Comparison of ENCODE assay signal across 29 cellular contexts in the genomic region with DNA sequence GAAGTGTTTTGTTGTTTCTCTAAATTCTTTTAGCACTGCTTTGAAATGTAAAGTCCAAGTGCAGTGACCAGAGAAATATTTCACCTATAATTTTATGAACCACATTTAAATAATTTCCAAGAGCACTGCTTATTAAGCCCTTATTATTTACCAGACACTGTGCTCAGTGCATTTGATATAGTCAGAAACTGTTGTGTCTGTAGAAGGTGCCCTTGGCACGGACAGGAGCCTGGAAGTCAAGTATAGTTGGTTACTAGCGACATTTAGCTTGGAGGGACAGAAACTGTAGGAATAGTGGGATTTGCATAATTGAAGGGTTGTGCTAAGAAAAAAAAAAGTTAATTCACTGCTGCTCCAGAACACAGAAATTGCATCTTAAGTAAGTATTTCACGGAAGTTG.
"Had no signal": no experiment of that assay in that cellular context is flagged by ENCODE, and none has a peak within 500 bp of the region (broad histone marks: within the 10 kb centered on the region; RNA-seq: fewer than 3 reads in every experiment).

No MANE protein-coding gene starts in this region.

- H3K9me3 ChIP-seq: adrenal gland, body of pancreas, colonic mucosa, esophagus squamous epithelium, gastroesophageal sphincter had no signal

- DNase-seq: activated CD4-positive, alpha-beta memory T cell treated with anti-CD3 and anti-CD28 coated beads for 36 hours; activated CD4-positive, alpha-beta T cell treated with anti-CD3 and anti-CD28 coated beads for 36 hours; activated CD4-positive, alpha-beta T cell treated with anti-CD3 and anti-CD28 coated beads, Interleukin-2, amount 10 ng/mL, durations not matched to agents 24 days and 14 days; activated CD4-positive, CD25-positive, alpha-beta regulatory T cell; activated CD4-positive, CD25-positive, alpha-beta regulatory T cell treated with anti-CD3 and anti-CD28 coated beads, Interleukin-2, amount 50 U/mL, for 72 hours; activated CD8-positive, alpha-beta memory T cell treated with anti-CD3 and anti-CD28 coated beads, Interleukin-2, amount 10 ng/mL, durations not matched to agents 7 days and 5 days; activated CD8-positive, alpha-beta memory T cell treated with anti-CD3 and anti-CD28 coated beads, Interleukin-2, amount 50 U/mL, for 4 hours; activated CD8-positive, alpha-beta T cell treated with anti-CD3 and anti-CD28 coated beads, Interleukin-2, amount 10 ng/mL, durations not matched to agents 7 days and 5 days; activated effector memory CD4-positive, alpha-beta T cell treated with anti-CD3 and anti-CD28 coated beads, Interleukin-2, amount 50 U/mL, for 16 hours; activated naive CD4-positive, alpha-beta T cell treated with anti-CD3 and anti-CD28 coated beads for 36 hours; activated naive CD8-positive, alpha-beta T cell treated with anti-CD3 and anti-CD28 coated beads for 36 hours; activated naive CD8-positive, alpha-beta T cell treated with anti-CD3 and anti-CD28 coated beads, Interleukin-2, amount 50 U/mL, for 24 hours; activated T-cell treated with anti-CD3 and anti-CD28 coated beads, Interleukin-2, amount 50 U/mL, for 1 hour; activated T-cell treated with anti-CD3 and anti-CD28 coated beads, Interleukin-2, amount 50 U/mL, for 48 hours; adrenal gland; amygdala; aorta; body of pancreas; central memory CD4-positive, alpha-beta T cell; cerebellar nuclear complex; colonic mucosa; effector CD8-positive, alpha-beta T cell; esophagus squamous epithelium; foreskin melanocyte; SW 1271; T-cell; T1000 had no signal

- H3K27ac ChIP-seq: adrenal gland, body of pancreas, colonic mucosa, epithelial cell of prostate, esophagus squamous epithelium, gastroesophageal sphincter had no signal

- H3K4me3 ChIP-seq: adrenal gland, body of pancreas, colonic mucosa, esophagus squamous epithelium, gastroesophageal sphincter had no signal

- H3K36me3 ChIP-seq: adrenal gland, colonic mucosa, esophagus squamous epithelium, gastroesophageal sphincter had no signal

- ATAC-seq: activated CD4-positive, alpha-beta T cell treated with anti-CD3 and anti-CD28 coated beads for 36 hours; activated CD8-positive, alpha-beta memory T cell treated with anti-CD3 and anti-CD28 coated beads, Interleukin-2, amount 10 ng/mL, durations not matched to agents 7 days and 5 days; activated CD8-positive, alpha-beta T cell treated with anti-CD3 and anti-CD28 coated beads, Interleukin-2, amount 10 ng/mL, durations not matched to agents 7 days and 5 days; activated naive CD8-positive, alpha-beta T cell treated with anti-CD3 and anti-CD28 coated beads, Interleukin-2, amount 50 U/mL, for 24 hours; body of pancreas; gastroesophageal sphincter; T-cell had no signal

- H3K27me3 ChIP-seq: adrenal gland, body of pancreas, colonic mucosa, esophagus squamous epithelium, gastroesophageal sphincter had no signal
